15 cellular contexts compared by ENCODE assay signal in the genomic region with DNA sequence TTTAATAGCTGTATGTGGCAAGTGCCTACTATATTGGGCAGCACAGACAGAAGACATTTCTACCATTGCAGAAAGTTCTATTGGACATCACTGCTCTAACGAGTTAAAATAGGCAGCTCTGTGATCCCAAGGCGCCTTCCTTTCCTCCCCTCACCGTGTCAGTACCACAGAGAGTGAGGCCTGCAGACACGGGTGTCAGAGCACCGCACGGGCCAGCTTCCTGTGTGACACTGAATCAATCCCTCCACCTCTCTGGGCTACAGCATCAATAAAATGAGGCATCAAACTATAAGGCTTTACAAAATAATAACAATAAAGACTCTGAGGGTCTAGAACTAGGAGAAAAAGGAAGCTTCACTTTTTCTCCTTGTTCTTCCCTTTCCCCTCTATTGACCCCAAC.
DNase-seq lines count a peak whose midpoint lies in the region; TF ChIP-seq lines count a peak whose summit lies in the region.
"Had no signal": no experiment of that assay in that cellular context is flagged by ENCODE, and none has a peak within 500 bp of the region (broad histone marks: within the 10 kb centered on the region; RNA-seq: fewer than 3 reads in every experiment).

No MANE protein-coding gene starts in this region.

- H3K4me3 Mint-ChIP-seq in endothelial cell (ENCODE audit: unreplicated experiment) = no peak overlapping the region
- H3K4me3 Mint-ChIP-seq in osteocyte (ENCODE audit: unreplicated experiment) = no peak overlapping the region
- H3K4me3 Mint-ChIP-seq: CD8-positive, alpha-beta T cell had no signal

- H3K9me3 Mint-ChIP-seq in endothelial cell (ENCODE audit: unreplicated experiment) = no peaks in the 10 kb centered on the region
- no peaks in the 10 kb centered on the region for H3K9me3 Mint-ChIP-seq in osteocyte (ENCODE audit: unreplicated experiment)
- H3K9me3 Mint-ChIP-seq: CD8-positive, alpha-beta T cell had no signal

- DNase-seq in activated CD8-positive, alpha-beta memory T cell treated with anti-CD3 and anti-CD28 coated beads, Interleukin-2, amount 50 U/mL, for 48 hours = peak; percentile 25
- no peak for DNase-seq in activated CD8-positive, alpha-beta memory T cell treated with anti-CD3 and anti-CD28 coated beads, Interleukin-2, amount 50 U/mL, for 4 hours
- DNase-seq in endothelial cell (ENCODE audit: low spot score) (no peak), osteocyte (ENCODE audit: extremely low spot score, unreplicated experiment) (peak; percentile 57), ureter (ENCODE audit: low spot score) (peak; percentile 35), NOMO-1 treated with dmso at 0.1 percent for 144 hours (lab: John Stamatoyannopoulos, UW; ENCODE audit: unreplicated experiment) (no peak), NCI-H345 (lab: John Stamatoyannopoulos, UW) (no peak)
- DNase-seq in activated CD4-positive, alpha-beta T cell treated with anti-CD3 and anti-CD28 coated beads for 4 hours = no peak
- DNase-seq: 8988T, BE2C, DMS79, NCI-H1417, NCI-H187 treated with DMSO at 0.1 percent for 48 hours, Peyer's patch had no signal

- TF ChIP-seq CTCF in endothelial cell (IDR thresholded peaks at IDR 0.05; ENCODE audit: unreplicated experiment) (no peak), osteocyte (IDR thresholded peaks at IDR 0.05) (no peak)

- H3K27me3 Mint-ChIP-seq in endothelial cell (ENCODE audit: unreplicated experiment) (peaks cover 9% of the 10 kb centered on the region), osteocyte (ENCODE audit: unreplicated experiment) (peaks cover 15% of the 10 kb centered on the region)

- no peaks in the 10 kb centered on the region for H3K36me3 Mint-ChIP-seq in endothelial cell (ENCODE audit: low read depth, unreplicated experiment)
- H3K36me3 Mint-ChIP-seq in osteocyte (ENCODE audit: unreplicated experiment) = no peaks in the 10 kb centered on the region
- H3K36me3 Mint-ChIP-seq: CD8-positive, alpha-beta T cell had no signal

- H3K4me1 Mint-ChIP-seq in endothelial cell (ENCODE audit: unreplicated experiment) = peaks cover 17% of the 10 kb centered on the region
- peaks cover 24% of the 10 kb centered on the region for H3K4me1 Mint-ChIP-seq in osteocyte (ENCODE audit: unreplicated experiment)

- peak overlapping the region; percentile 42 for H3K27ac Mint-ChIP-seq in endothelial cell (ENCODE audit: unreplicated experiment)
- H3K27ac Mint-ChIP-seq in osteocyte (ENCODE audit: unreplicated experiment) = no peak overlapping the region
- H3K27ac Mint-ChIP-seq: CD8-positive, alpha-beta T cell had no signal

Comparison
In these comparisons a context has a peak if more than half of its experiments do, and no peak if none do; other contexts are left out.
1. DNase-seq: peak in activated CD8-positive, alpha-beta memory T cell treated with anti-CD3 and anti-CD28 coated beads, Interleukin-2, amount 50 U/mL, for 48 hours (single experiment), osteocyte (single experiment) and ureter (single experiment); none in activated CD8-positive, alpha-beta memory T cell treated with anti-CD3 and anti-CD28 coated beads, Interleukin-2, amount 50 U/mL, for 4 hours (single experiment), endothelial cell (single experiment), NOMO-1 treated with dmso at 0.1 percent for 144 hours (single experiment), activated CD4-positive, alpha-beta T cell treated with anti-CD3 and anti-CD28 coated beads for 4 hours (0 of 2) and NCI-H345 (single experiment).